In genomic region chr10:131979336-131979735, GRCh38 we compare ENCODE assay signal across 9 cellular contexts. TPM values are rescaled to one million over a fixed set of nuclear protein-coding genes. Genes with fewer than 3 reads are reported as not detected.
DNase-seq lines count a peak whose midpoint lies in the region; ATAC-seq and TF ChIP-seq lines count a peak whose summit lies in the region.
"Had no signal": no experiment of that assay in that cellular context is flagged by ENCODE, and none has a peak within 500 bp of the region (broad histone marks: within the 10 kb centered on the region; RNA-seq: fewer than 3 reads in every experiment).

No MANE protein-coding gene starts in this region.

- H3K4me2 ChIP-seq in skeletal muscle satellite cell (ENCODE audit: low read length), result peak overlapping the region; percentile 94

- ATAC-seq in activated CD8-positive, alpha-beta T cell treated with anti-CD3 and anti-CD28 coated beads, Interleukin-2, amount 10 ng/mL, durations not matched to agents 7 days and 5 days, result no peak
- ATAC-seq in gastroesophageal sphincter (no peak), HG02623 (IDR thresholded peaks at IDR 0.05; ENCODE audit: unreplicated experiment) (no peak)

- H3K4me3 ChIP-seq in gastroesophageal sphincter (peak overlapping the region; percentile 38 to 76), skeletal muscle satellite cell (ENCODE audit: low read length) (peak overlapping the region; percentile 74)

- H3K4me3 Mint-ChIP-seq in activated CD8-positive, alpha-beta T cell treated with anti-CD3 and anti-CD28 coated beads, Interleukin-2, amount 10 ng/mL, durations not matched to agents 7 days and 5 days, result peak overlapping the region; percentile 76

- H3K36me3 ChIP-seq in gastroesophageal sphincter (peaks cover 0 to 6% of the 10 kb centered on the region in 2 donors), skeletal muscle satellite cell (ENCODE audit: insufficient read depth, low read length) (peaks cover 8% of the 10 kb centered on the region)

- POLR2A ChIA-PET in activated CD8-positive, alpha-beta T cell treated with anti-CD3 and anti-CD28 coated beads, Interleukin-2, amount 10 ng/mL, durations not matched to agents 7 days and 5 days (lab: Charles Lee), result no interaction called here

- peaks cover 51% of the 10 kb centered on the region for H3K36me3 Mint-ChIP-seq in activated CD8-positive, alpha-beta T cell treated with anti-CD3 and anti-CD28 coated beads, Interleukin-2, amount 10 ng/mL, durations not matched to agents 7 days and 5 days (ENCODE audit: low read depth)

- H3K27ac Mint-ChIP-seq in activated CD8-positive, alpha-beta T cell treated with anti-CD3 and anti-CD28 coated beads, Interleukin-2, amount 10 ng/mL, durations not matched to agents 7 days and 5 days, result peak overlapping the region; percentile 35

- peak; percentile 14 for DNase-seq in DMS 273 (lab: John Stamatoyannopoulos, UW; ENCODE audit: unreplicated experiment)
- DNase-seq in DMS 273 treated with DMSO at 0.1 percent for 48 hours (lab: John Stamatoyannopoulos, UW), result no peak
- DNase-seq in activated CD8-positive, alpha-beta T cell treated with anti-CD3 and anti-CD28 coated beads, Interleukin-2, amount 10 ng/mL, durations not matched to agents 7 days and 5 days, result no peak
- no peak for DNase-seq in D341Med (ENCODE audit: low spot score)
- no peak for DNase-seq in cerebellum (ENCODE audit: low spot score)

- no peak for TF ChIP-seq POLR2A in gastroesophageal sphincter (IDR thresholded peaks at IDR 0.05)

- no peak for TF ChIP-seq CTCF in gastroesophageal sphincter (IDR thresholded peaks at IDR 0.05)

- no peaks in the 10 kb centered on the region for H3K9me3 ChIP-seq in gastroesophageal sphincter
- H3K9me3 ChIP-seq in skeletal muscle satellite cell (replicated peaks; ENCODE audit: low read length), result no peaks in the 10 kb centered on the region

- peak overlapping the region in 3 of 4 donors; percentile 1 to 53 (median 23) for H3K27ac ChIP-seq in gastroesophageal sphincter
- H3K27ac ChIP-seq: 22Rv1 had no signal

- no peak for TF ChIP-seq EP300 in gastroesophageal sphincter (IDR thresholded peaks at IDR 0.05)

- no peaks in the 10 kb centered on the region for H3K27me3 ChIP-seq in gastroesophageal sphincter
- no peaks in the 10 kb centered on the region for H3K27me3 ChIP-seq in skeletal muscle satellite cell (ENCODE audit: control insufficient read depth, insufficient read depth, low read length)

- peaks cover 0 to 55% (median 0%) of the 10 kb centered on the region in 3 donors for H3K4me1 ChIP-seq in gastroesophageal sphincter
- H3K4me1 ChIP-seq in skeletal muscle satellite cell (ENCODE audit: control insufficient read depth, insufficient read depth, low read length), result peaks cover 26% of the 10 kb centered on the region

- H3K9me3 Mint-ChIP-seq in activated CD8-positive, alpha-beta T cell treated with anti-CD3 and anti-CD28 coated beads, Interleukin-2, amount 10 ng/mL, durations not matched to agents 7 days and 5 days (ENCODE audit: insufficient read depth), result no peaks in the 10 kb centered on the region

- H3K9ac ChIP-seq in skeletal muscle satellite cell (ENCODE audit: low read depth, low read length), result peak overlapping the region; percentile 87

- peaks cover 7% of the 10 kb centered on the region for H3K27me3 Mint-ChIP-seq in activated CD8-positive, alpha-beta T cell treated with anti-CD3 and anti-CD28 coated beads, Interleukin-2, amount 10 ng/mL, durations not matched to agents 7 days and 5 days (ENCODE audit: low read depth)

- peaks cover 59% of the 10 kb centered on the region for H3K4me1 Mint-ChIP-seq in activated CD8-positive, alpha-beta T cell treated with anti-CD3 and anti-CD28 coated beads, Interleukin-2, amount 10 ng/mL, durations not matched to agents 7 days and 5 days (ENCODE audit: low read depth)

- CTCF ChIA-PET in activated CD8-positive, alpha-beta T cell treated with anti-CD3 and anti-CD28 coated beads, Interleukin-2, amount 10 ng/mL, durations not matched to agents 7 days and 5 days (lab: Charles Lee), result interaction anchor here (0.8 kb wide), 1 partner anchor 14 kb away, joined by 3 read pairs; no protein-coding TSS in a partner anchor

- WGBS in gastroesophageal sphincter (ENCODE audit: low coverage in 1 of 2), 2 donors, result 29% methylated on average over 3 of the region's 7 CpGs; no CpG with 5 or more reads in 1 of the 2 donors

RNA-seq across cellular contexts. Expression of gene BNIP3, which starts 2.4 kb away (rescaled TPM):
- 10 to 100 TPM; 61.5 to 62.9 TPM for total RNA-seq in activated CD8-positive, alpha-beta T cell treated with anti-CD3 and anti-CD28 coated beads, Interleukin-2, amount 10 ng/mL, durations not matched to agents 7 days and 5 days
- total RNA-seq in gastroesophageal sphincter, result 100 to 1,000 TPM in 1 of 4 donors, 10 to 100 TPM in 3; 53.5 to 102 (median 68.3) TPM
- 239 and 396 TPM in 2 replicates for total RNA-seq in skeletal muscle satellite cell (2012; rRNA removed)
- total RNA-seq in cerebellum, result 31.1 TPM
